Comparison of ENCODE assay signal across 1 cellular context in the genomic region with DNA sequence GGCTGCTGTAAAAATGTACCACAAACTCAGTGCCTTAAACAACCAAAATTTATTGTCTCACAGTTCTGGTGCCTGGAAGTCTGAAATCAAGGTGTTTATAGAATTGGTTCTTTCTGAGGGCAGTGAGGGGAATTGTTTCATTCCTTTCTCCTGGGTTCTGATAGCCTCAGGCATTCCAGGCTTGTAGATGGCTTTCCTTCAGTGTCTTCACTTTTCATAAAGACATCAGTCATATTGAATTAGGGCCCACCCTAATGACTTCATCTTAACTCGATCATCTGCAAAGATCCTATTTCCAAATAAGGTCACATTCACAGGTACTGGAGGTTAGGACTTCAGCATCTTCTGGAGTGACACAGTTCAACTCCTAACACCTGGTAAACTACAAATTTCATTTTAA.
TF ChIP-seq lines count a peak whose summit lies in the region.

No MANE protein-coding gene starts in this region.

TF ChIP-seq in A549, 52 proteins besides CTCF, POLR2A, EP300 and RAD21 (continued from another document):
- TF ChIP-seq ZFP36 (IDR thresholded peaks at IDR 0.05; ENCODE audit: borderline replicate concordance, partially characterized antibody): no peak
- TF ChIP-seq FOSL2 (IDR thresholded peaks at IDR 0.05): no peak
- TF ChIP-seq FOSL2 (CRISPR knock-in tag; IDR thresholded peaks at IDR 0.05): no peak
- TF ChIP-seq MAZ (IDR thresholded peaks at IDR 0.05; ENCODE audit: borderline replicate concordance, low read depth, low read length): no peak
- TF ChIP-seq ZNF302 (CRISPR knock-in tag; IDR thresholded peaks at IDR 0.05): no peak
- no peak for TF ChIP-seq NFE2L2 (conservative IDR thresholded peaks at IDR 0.05; ENCODE audit: low read length)
- TF ChIP-seq PHF8 (IDR thresholded peaks at IDR 0.05; ENCODE audit: borderline replicate concordance, low read depth): no peak
- TF ChIP-seq, protein P1, sequence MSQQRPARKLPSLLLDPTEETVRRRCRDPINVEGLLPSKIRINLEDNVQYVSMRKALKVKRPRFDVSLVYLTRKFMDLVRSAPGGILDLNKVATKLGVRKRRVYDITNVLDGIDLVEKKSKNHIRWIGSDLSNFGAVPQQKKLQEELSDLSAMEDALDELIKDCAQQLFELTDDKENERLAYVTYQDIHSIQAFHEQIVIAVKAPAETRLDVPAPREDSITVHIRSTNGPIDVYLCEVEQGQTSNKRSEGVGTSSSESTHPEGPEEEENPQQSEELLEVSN (IDR thresholded peaks at IDR 0.05; ENCODE audit: borderline replicate concordance, low read depth): no peak
- TF ChIP-seq HOXA7 (CRISPR knock-in tag; IDR thresholded peaks at IDR 0.05): no peak
- TF ChIP-seq, protein P2, sequence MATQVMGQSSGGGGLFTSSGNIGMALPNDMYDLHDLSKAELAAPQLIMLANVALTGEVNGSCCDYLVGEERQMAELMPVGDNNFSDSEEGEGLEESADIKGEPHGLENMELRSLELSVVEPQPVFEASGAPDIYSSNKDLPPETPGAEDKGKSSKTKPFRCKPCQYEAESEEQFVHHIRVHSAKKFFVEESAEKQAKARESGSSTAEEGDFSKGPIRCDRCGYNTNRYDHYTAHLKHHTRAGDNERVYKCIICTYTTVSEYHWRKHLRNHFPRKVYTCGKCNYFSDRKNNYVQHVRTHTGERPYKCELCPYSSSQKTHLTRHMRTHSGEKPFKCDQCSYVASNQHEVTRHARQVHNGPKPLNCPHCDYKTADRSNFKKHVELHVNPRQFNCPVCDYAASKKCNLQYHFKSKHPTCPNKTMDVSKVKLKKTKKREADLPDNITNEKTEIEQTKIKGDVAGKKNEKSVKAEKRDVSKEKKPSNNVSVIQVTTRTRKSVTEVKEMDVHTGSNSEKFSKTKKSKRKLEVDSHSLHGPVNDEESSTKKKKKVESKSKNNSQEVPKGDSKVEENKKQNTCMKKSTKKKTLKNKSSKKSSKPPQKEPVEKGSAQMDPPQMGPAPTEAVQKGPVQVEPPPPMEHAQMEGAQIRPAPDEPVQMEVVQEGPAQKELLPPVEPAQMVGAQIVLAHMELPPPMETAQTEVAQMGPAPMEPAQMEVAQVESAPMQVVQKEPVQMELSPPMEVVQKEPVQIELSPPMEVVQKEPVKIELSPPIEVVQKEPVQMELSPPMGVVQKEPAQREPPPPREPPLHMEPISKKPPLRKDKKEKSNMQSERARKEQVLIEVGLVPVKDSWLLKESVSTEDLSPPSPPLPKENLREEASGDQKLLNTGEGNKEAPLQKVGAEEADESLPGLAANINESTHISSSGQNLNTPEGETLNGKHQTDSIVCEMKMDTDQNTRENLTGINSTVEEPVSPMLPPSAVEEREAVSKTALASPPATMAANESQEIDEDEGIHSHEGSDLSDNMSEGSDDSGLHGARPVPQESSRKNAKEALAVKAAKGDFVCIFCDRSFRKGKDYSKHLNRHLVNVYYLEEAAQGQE (IDR thresholded peaks at IDR 0.05): no peak
- TF ChIP-seq CBX2 (IDR thresholded peaks at IDR 0.05; ENCODE audit: borderline replicate concordance, low read depth): no peak
- no peak for TF ChIP-seq POLR2AphosphoS2 (conservative IDR thresholded peaks at IDR 0.05; ENCODE audit: low read length)
- TF ChIP-seq, protein P3, sequence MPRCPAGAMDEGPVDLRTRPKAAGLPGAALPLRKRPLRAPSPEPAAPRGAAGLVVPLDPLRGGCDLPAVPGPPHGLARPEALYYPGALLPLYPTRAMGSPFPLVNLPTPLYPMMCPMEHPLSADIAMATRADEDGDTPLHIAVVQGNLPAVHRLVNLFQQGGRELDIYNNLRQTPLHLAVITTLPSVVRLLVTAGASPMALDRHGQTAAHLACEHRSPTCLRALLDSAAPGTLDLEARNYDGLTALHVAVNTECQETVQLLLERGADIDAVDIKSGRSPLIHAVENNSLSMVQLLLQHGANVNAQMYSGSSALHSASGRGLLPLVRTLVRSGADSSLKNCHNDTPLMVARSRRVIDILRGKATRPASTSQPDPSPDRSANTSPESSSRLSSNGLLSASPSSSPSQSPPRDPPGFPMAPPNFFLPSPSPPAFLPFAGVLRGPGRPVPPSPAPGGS (IDR thresholded peaks at IDR 0.05): no peak
- TF ChIP-seq, protein P4, sequence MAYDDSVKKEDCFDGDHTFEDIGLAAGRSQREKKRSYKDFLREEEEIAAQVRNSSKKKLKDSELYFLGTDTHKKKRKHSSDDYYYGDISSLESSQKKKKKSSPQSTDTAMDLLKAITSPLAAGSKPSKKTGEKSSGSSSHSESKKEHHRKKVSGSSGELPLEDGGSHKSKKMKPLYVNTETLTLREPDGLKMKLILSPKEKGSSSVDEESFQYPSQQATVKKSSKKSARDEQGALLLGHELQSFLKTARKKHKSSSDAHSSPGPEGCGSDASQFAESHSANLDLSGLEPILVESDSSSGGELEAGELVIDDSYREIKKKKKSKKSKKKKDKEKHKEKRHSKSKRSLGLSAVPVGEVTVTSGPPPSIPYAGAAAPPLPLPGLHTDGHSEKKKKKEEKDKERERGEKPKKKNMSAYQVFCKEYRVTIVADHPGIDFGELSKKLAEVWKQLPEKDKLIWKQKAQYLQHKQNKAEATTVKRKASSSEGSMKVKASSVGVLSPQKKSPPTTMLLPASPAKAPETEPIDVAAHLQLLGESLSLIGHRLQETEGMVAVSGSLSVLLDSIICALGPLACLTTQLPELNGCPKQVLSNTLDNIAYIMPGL (CRISPR knock-in tag; IDR thresholded peaks at IDR 0.05; ENCODE audit: borderline replicate concordance): no peak
- no peak for TF ChIP-seq FOSB (CRISPR knock-in tag; IDR thresholded peaks at IDR 0.05)
- TF ChIP-seq, protein P5, sequence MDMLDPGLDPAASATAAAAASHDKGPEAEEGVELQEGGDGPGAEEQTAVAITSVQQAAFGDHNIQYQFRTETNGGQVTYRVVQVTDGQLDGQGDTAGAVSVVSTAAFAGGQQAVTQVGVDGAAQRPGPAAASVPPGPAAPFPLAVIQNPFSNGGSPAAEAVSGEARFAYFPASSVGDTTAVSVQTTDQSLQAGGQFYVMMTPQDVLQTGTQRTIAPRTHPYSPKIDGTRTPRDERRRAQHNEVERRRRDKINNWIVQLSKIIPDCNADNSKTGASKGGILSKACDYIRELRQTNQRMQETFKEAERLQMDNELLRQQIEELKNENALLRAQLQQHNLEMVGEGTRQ (IDR thresholded peaks at IDR 0.05): no peak
